8 cellular contexts compared by ENCODE assay signal in the genomic region with DNA sequence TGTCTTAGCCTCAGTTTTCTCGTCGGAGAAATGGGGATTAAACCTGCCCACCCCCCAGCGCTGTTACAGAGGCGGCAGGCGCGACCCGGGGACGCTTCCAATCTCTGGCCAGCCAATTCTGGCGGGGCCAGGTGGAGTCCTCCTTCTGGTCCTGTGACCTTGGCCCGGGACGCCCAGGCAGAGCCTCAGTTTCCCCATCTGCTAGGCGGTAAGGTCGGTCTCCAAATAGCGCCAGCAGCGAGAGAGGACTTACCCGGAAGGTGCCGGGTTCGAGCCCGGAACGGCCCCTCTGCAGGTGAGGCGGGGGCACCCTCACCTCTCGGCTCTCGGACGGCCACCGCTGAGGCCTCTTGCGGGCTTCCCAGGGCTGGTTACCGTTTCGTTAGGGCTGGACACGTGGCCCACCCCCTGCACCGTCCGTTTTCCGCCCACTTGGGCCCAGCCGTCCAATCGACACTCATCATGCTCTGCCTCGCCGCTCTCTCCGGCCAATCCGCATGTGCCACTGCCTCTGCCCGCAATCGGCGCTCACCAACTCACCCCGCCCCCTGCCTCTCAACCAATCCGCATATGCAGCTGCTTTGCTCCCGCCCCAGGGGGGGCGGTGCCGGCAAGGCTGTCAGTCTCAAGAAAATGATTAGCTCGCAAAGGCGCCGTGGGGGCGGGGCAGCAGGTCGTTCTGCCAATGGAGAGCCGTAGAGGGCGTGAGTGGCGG. TPM values are rescaled to one million over a fixed set of nuclear protein-coding genes. Genes with fewer than 3 reads are reported as not detected.
DNase-seq lines count a peak whose midpoint lies in the region; ATAC-seq and TF ChIP-seq lines count a peak whose summit lies in the region.

A gene with protein sequence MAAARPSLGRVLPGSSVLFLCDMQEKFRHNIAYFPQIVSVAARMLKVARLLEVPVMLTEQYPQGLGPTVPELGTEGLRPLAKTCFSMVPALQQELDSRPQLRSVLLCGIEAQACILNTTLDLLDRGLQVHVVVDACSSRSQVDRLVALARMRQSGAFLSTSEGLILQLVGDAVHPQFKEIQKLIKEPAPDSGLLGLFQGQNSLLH (minus strand): TSS at position 384 of the 715 bp plus-strand sequence. CDS start 5,156 bp downstream, outside the sequence.

- peaks cover 22% of the 10 kb centered on the region for H3K4me1 Mint-ChIP-seq in activated T-cell treated with anti-CD3 and anti-CD28 coated beads, Interleukin-2, amount 50 U/mL, for 24 hours (ENCODE audit: low read depth)

- in situ Hi-C loops in KBM-7 (cut with MboI; ENCODE audit: low pct_unique_long_range_greater_than_20kb, low sequenced_read_pairs) = no loop called here

- H3K4me3 Mint-ChIP-seq in activated T-cell treated with anti-CD3 and anti-CD28 coated beads, Interleukin-2, amount 50 U/mL, for 24 hours = peak within 1 kb of the TSS; percentile 83

- DNase-seq in DMS153 treated with DMSO at 0.1 percent for 48 hours (lab: John Stamatoyannopoulos, UW; ENCODE audit: unreplicated experiment) (peak; percentile 98), KBM-7 (peak; percentile 100), epithelial cell of proximal tubule (ENCODE audit: low read depth) (peak; percentile 86), mucosa of gallbladder (ENCODE audit: low spot score) (peak; percentile 100)
- peak; percentile 100 for DNase-seq in activated T-cell treated with anti-CD3 and anti-CD28 coated beads, Interleukin-2, amount 50 U/mL, for 24 hours
- DNase-seq in stimulated activated CD8-positive, alpha-beta memory T cell treated with anti-CD3 and anti-CD28 coated beads, Interleukin-4, amount 100 ng/mL, for 4 hours (ENCODE audit: low read depth in 2 of 2, low spot score in 1 of 2) = peak; percentile 100

- peak within 1 kb of the TSS; percentile 92 for H3K27ac Mint-ChIP-seq in activated T-cell treated with anti-CD3 and anti-CD28 coated beads, Interleukin-2, amount 50 U/mL, for 24 hours

- H3K9me3 Mint-ChIP-seq in activated T-cell treated with anti-CD3 and anti-CD28 coated beads, Interleukin-2, amount 50 U/mL, for 24 hours = no peaks in the 10 kb centered on the region

- peak; percentile 90 for ATAC-seq in GM21717 (IDR thresholded peaks at IDR 0.05; ENCODE audit: unreplicated experiment)

- TF ChIP-seq CTCF in epithelial cell of proximal tubule (conservative IDR thresholded peaks at IDR 0.05; ENCODE audit: low read depth, low read length) = no peak

- peak within 1 kb of the TSS; percentile 91 for H3K4me3 ChIP-seq in epithelial cell of proximal tubule (ENCODE audit: low read depth, low read length)

- H3K36me3 Mint-ChIP-seq in activated T-cell treated with anti-CD3 and anti-CD28 coated beads, Interleukin-2, amount 50 U/mL, for 24 hours (ENCODE audit: low read depth) = peaks cover 2% of the 10 kb centered on the region

- H3K27me3 Mint-ChIP-seq in activated T-cell treated with anti-CD3 and anti-CD28 coated beads, Interleukin-2, amount 50 U/mL, for 24 hours = no peaks in the 10 kb centered on the region

TF ChIP-seq in PFSK-1, 5 proteins besides CTCF, POLR2A, EP300 and RAD21:
- peak; percentile 61; the same call in 1 of the 2 replicates for TF ChIP-seq POLR2AphosphoS5 (IDR thresholded peaks at IDR 0.05; ENCODE audit: low read depth, low read length)
- TF ChIP-seq, protein P1, sequence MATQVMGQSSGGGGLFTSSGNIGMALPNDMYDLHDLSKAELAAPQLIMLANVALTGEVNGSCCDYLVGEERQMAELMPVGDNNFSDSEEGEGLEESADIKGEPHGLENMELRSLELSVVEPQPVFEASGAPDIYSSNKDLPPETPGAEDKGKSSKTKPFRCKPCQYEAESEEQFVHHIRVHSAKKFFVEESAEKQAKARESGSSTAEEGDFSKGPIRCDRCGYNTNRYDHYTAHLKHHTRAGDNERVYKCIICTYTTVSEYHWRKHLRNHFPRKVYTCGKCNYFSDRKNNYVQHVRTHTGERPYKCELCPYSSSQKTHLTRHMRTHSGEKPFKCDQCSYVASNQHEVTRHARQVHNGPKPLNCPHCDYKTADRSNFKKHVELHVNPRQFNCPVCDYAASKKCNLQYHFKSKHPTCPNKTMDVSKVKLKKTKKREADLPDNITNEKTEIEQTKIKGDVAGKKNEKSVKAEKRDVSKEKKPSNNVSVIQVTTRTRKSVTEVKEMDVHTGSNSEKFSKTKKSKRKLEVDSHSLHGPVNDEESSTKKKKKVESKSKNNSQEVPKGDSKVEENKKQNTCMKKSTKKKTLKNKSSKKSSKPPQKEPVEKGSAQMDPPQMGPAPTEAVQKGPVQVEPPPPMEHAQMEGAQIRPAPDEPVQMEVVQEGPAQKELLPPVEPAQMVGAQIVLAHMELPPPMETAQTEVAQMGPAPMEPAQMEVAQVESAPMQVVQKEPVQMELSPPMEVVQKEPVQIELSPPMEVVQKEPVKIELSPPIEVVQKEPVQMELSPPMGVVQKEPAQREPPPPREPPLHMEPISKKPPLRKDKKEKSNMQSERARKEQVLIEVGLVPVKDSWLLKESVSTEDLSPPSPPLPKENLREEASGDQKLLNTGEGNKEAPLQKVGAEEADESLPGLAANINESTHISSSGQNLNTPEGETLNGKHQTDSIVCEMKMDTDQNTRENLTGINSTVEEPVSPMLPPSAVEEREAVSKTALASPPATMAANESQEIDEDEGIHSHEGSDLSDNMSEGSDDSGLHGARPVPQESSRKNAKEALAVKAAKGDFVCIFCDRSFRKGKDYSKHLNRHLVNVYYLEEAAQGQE (IDR thresholded peaks at IDR 0.05; ENCODE audit: insufficient read depth in 1 of 2, low read depth in 2 of 2, low read length in 2 of 2) = no peak
- peak; percentile 81 for TF ChIP-seq FOXP2 (optimal IDR thresholded peaks at IDR 0.05; ENCODE audit: borderline replicate concordance, extremely low read depth, extremely low read length, insufficient read depth)
- TF ChIP-seq TAF1 (IDR thresholded peaks at IDR 0.05; ENCODE audit: borderline replicate concordance, insufficient read depth, low read length) = 0 out of 2 replicates have a peak, but pooled peaks have one; percentile 21
- peak; percentile 35; the same call in 1 of the 2 replicates for TF ChIP-seq SIN3A (IDR thresholded peaks at IDR 0.05; ENCODE audit: borderline replicate concordance, insufficient read depth, low read length)

RNA-seq across cellular contexts. Expression of the gene that starts here (rescaled TPM):
- 127 TPM for polyA plus RNA-seq in PFSK-1 (2012; ENCODE audit: insufficient read length, low read depth)
- total RNA-seq in epithelial cell of proximal tubule = 58.7 and 71.2 TPM in 2 replicates
- 53.5 TPM for total RNA-seq in mucosa of gallbladder

Comparison
In these comparisons a context has a peak if more than half of its experiments do, and no peak if none do; other contexts are left out.
1. Peak in every context shown above with its lines: DNase-seq, ATAC-seq and H3K4me3 ChIP-seq.